In genomic region chr13:32791545-32792172, GRCh38 we compare ENCODE assay signal across 9 cellular contexts.
DNase-seq lines count a peak whose midpoint lies in the region; ATAC-seq, FAIRE-seq and TF ChIP-seq lines count a peak whose summit lies in the region.
"Had no signal": no experiment of that assay in that cellular context is flagged by ENCODE, and none has a peak within 500 bp of the region (broad histone marks: within the 10 kb centered on the region; RNA-seq: fewer than 3 reads in every experiment).

No MANE protein-coding gene starts in this region.

- FAIRE-seq in pancreas (lab: Jason Lieb, UNC), result no peak

- DNase-seq in choroid plexus epithelial cell (ENCODE audit: low read depth), result peak; percentile 58
- no peak for DNase-seq in islet precursor cell
- DNase-seq in lower leg skin (ENCODE audit: low spot score in 2 of 2), result no peak
- DNase-seq in AML-193 (lab: John Stamatoyannopoulos, UW), result no peak
- DNase-seq in pancreas, result no peak

- no peaks in the 10 kb centered on the region for H3K4me1 ChIP-seq in pancreas

- no peaks in the 10 kb centered on the region for H3K36me3 ChIP-seq in pancreas

- H3K27me3 ChIP-seq in pancreas, result no peaks in the 10 kb centered on the region

- TF ChIP-seq CTCF in choroid plexus epithelial cell (conservative IDR thresholded peaks at IDR 0.05; ENCODE audit: low read depth, low read length) (no peak), lower leg skin (IDR thresholded peaks at IDR 0.05) (no peak), pancreas (IDR thresholded peaks at IDR 0.05) (no peak)

- intact Hi-C loops in lower leg skin (cut with DNase I; ENCODE audit: low total_unique reads) (no loop called here), pancreas (cut with DNase I) (no loop called here)

- no peaks in the 10 kb centered on the region for H3K9me3 ChIP-seq in pancreas

- WGBS in lower leg skin, 2 donors, result 71 to 84% methylated on average over 8 of the region's 8 CpGs
- 67 to 78% methylated on average over 8 of the region's 8 CpGs for WGBS in pancreas, 2 donors

- TF ChIP-seq POLR2A in lower leg skin (IDR thresholded peaks at IDR 0.05), result no peak

- H3K27ac ChIP-seq in pancreas, result no peak overlapping the region
- H3K27ac ChIP-seq: HL-60 had no signal

- H3K4me3 ChIP-seq in choroid plexus epithelial cell (ENCODE audit: low read depth, low read length) (no peak overlapping the region), lower leg skin (ENCODE audit: low read depth, poor library complexity, severe bottlenecking) (no peak overlapping the region), pancreas (no peak overlapping the region)

- peak; percentile 87 for ATAC-seq in GM18502 (IDR thresholded peaks at IDR 0.05; ENCODE audit: poor library complexity, unreplicated experiment)
- ATAC-seq in GM21423 (IDR thresholded peaks at IDR 0.05; ENCODE audit: unreplicated experiment), result peak; percentile 80
- peak; percentile 41 for ATAC-seq in HG03558 (IDR thresholded peaks at IDR 0.05; ENCODE audit: extremely low read depth, unreplicated experiment)
- ATAC-seq in pancreas, result no peak

Comparison
In these comparisons a context has a peak if more than half of its experiments do, and no peak if none do; other contexts are left out.
1. ATAC-seq: peak in GM18502 (single experiment), GM21423 (single experiment) and HG03558 (single experiment); none in pancreas (0 of 4).